In the genomic region with DNA sequence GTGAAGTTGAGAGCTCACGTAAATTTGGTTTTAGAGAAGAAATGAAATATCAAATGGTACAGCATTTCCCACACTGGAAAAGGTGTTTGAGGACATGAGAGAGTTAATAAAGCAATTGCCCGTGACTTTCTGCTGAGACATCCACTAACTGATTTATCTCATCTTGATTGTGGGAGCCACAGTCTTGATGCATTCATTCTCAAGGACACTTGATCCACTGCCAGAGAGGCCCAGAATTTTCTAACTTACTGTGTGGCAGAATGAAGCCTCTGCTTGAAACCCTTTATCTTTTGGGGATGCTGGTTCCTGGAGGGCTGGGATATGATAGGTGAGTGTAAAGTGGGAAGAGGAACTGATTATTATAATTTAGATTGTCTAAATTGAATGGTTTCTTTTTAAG, we compare ENCODE assay signal across 27 cellular contexts. TPM values are rescaled to one million over a fixed set of nuclear protein-coding genes. Genes with fewer than 3 reads are reported as not detected.
"Had no signal": no experiment of that assay in that cellular context is flagged by ENCODE, and none has a peak within 500 bp of the region (broad histone marks: within the 10 kb centered on the region; RNA-seq: fewer than 3 reads in every experiment).

A gene with protein sequence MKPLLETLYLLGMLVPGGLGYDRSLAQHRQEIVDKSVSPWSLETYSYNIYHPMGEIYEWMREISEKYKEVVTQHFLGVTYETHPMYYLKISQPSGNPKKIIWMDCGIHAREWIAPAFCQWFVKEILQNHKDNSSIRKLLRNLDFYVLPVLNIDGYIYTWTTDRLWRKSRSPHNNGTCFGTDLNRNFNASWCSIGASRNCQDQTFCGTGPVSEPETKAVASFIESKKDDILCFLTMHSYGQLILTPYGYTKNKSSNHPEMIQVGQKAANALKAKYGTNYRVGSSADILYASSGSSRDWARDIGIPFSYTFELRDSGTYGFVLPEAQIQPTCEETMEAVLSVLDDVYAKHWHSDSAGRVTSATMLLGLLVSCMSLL (plus strand): TSS at position 179 of the 400 bp plus-strand sequence. CDS start 82 bp downstream, at position 261.

- H3K4me3 Mint-ChIP-seq: naive thymus-derived CD8-positive, alpha-beta T cell; nephron; stimulated activated naive B cell treated with anti-CD40 and anti-IgM and Interleukin-4, amounts not matched to agents 10 μg/mL and 1 μg/mL and 100 μg/mL, for 72 hours had no signal

- H3K27ac Mint-ChIP-seq: naive thymus-derived CD8-positive, alpha-beta T cell; progenitor cell of endocrine pancreas; stimulated activated naive B cell treated with anti-CD40 and anti-IgM and Interleukin-4, amounts not matched to agents 10 μg/mL and 1 μg/mL and 100 μg/mL, for 72 hours had no signal

- H3K4me3 ChIP-seq: hepatocyte, left lung, lower lobe of right lung, ovary, right atrium auricular region, right lobe of liver, stomach, testis, thyroid gland, transverse colon, upper lobe of left lung, vagina had no signal

- H3K27me3 Mint-ChIP-seq: progenitor cell of endocrine pancreas had no signal

- H3K9me3 ChIP-seq: left lung, lower lobe of right lung, ovary, right atrium auricular region, right lobe of liver, stomach, testis, thyroid gland, transverse colon, upper lobe of left lung, vagina had no signal

- H3K36me3 ChIP-seq: left lung, lower lobe of right lung, ovary, right atrium auricular region, right lobe of liver, stomach, thyroid gland, transverse colon, upper lobe of left lung, vagina had no signal

- H3K4me1 ChIP-seq: left lung, lower lobe of right lung, right atrium auricular region, right lobe of liver, stomach, testis, thyroid gland, transverse colon, upper lobe of left lung, vagina had no signal

- H3K27me3 ChIP-seq: hepatocyte, left lung, ovary, right atrium auricular region, right lobe of liver, stomach, testis, thyroid gland, transverse colon, upper lobe of left lung, vagina had no signal

- H3K27ac ChIP-seq: hepatocyte, left lung, lower lobe of right lung, ovary, right atrium auricular region, right lobe of liver, stomach, testis, thyroid gland, transverse colon, upper lobe of left lung, vagina had no signal

- H3K4me1 Mint-ChIP-seq: naive thymus-derived CD8-positive, alpha-beta T cell had no signal

- DNase-seq: kidney glomerular epithelial cell; left cardiac atrium; left lung; lower lobe of right lung; mammary epithelial cell; mesenchymal stem cell; naive thymus-derived CD8-positive, alpha-beta T cell; ovary; right lobe of liver; stimulated activated CD4-positive, alpha-beta T cell treated with anti-CD3 and anti-CD28 coated beads, Interleukin-12 subunit alpha, Interleukin-12 subunit beta, amount 100 ng/mL, for 4 hours; stimulated activated CD4-positive, alpha-beta T cell treated with anti-CD3 and anti-CD28 coated beads, Interleukin-15, amount 100 ng/mL, for 24 hours; stimulated activated CD4-positive, alpha-beta T cell treated with anti-CD3 and anti-CD28 coated beads, Interleukin-2, amount 100 ng/mL, for 24 hours; stimulated activated CD4-positive, alpha-beta T cell treated with anti-CD3 and anti-CD28 coated beads, Interleukin-4, amount 100 ng/mL, for 1 hour; stimulated activated naive B cell treated with anti-CD40 and anti-IgM and Interleukin-4, amounts not matched to agents 10 μg/mL and 1 μg/mL and 100 μg/mL, for 72 hours; stimulated activated naive CD8-positive, alpha-beta T cell treated with anti-CD3 and anti-CD28 coated beads, Interleukin-15, Interleukin-2, amounts not matched to agents 100 U/mL and 50 U/mL, for 24 hours; stomach; testis; thyroid gland; transverse colon; upper lobe of left lung had no signal

- H3K9me3 Mint-ChIP-seq: nephron had no signal

RNA-seq across cellular contexts. Expression of the gene that starts here (rescaled TPM):
- total RNA-seq: hepatocyte; lower lobe of right lung; mammary epithelial cell; naive thymus-derived CD8-positive, alpha-beta T cell; pulmonary artery endothelial cell; right atrium auricular region; skeletal muscle tissue; transverse colon; upper lobe of left lung; vagina had no signal
